Comparison of ENCODE assay signal across 8 cellular contexts in genomic region chr1:15953791-15954201, GRCh38. TPM values are rescaled to one million over a fixed set of nuclear protein-coding genes. Genes with fewer than 3 reads are reported as not detected.
DNase-seq lines count a peak whose midpoint lies in the region; ATAC-seq and TF ChIP-seq lines count a peak whose summit lies in the region.

No MANE protein-coding gene starts in this region.

- no peak for ATAC-seq in activated naive CD8-positive, alpha-beta T cell treated with anti-CD3 and anti-CD28 coated beads, Interleukin-2, amount 10 ng/mL, durations not matched to agents 7 days and 5 days (ENCODE audit: low read depth)
- ATAC-seq in HG02938 (IDR thresholded peaks at IDR 0.05; ENCODE audit: unreplicated experiment): no peak
- no peak for ATAC-seq in HG02970 (IDR thresholded peaks at IDR 0.05; ENCODE audit: low FRiP score, unreplicated experiment)

- POLR2A ChIA-PET in CD4-positive, alpha-beta memory T cell (lab: Charles Lee; ENCODE audit: partially characterized antibody): interaction anchor here (1.2 kb wide), 1 partner anchor 22 kb away, joined by 4 read pairs; the partner anchor contains the start of gene ZBTB17
- POLR2A ChIA-PET in activated naive CD8-positive, alpha-beta T cell treated with anti-CD3 and anti-CD28 coated beads, Interleukin-2, amount 10 ng/mL, durations not matched to agents 7 days and 5 days (lab: Charles Lee): no interaction called here

- H3K27me3 ChIP-seq in CD4-positive, alpha-beta memory T cell (ENCODE audit: insufficient read depth, low read length): no peaks in the 10 kb centered on the region
- no peaks in the 10 kb centered on the region for H3K27me3 ChIP-seq in neural cell (ENCODE audit: insufficient read depth, low read depth, low read length)

- H3K4me3 Mint-ChIP-seq in CD4-positive, alpha-beta memory T cell: peak overlapping the region in 2 of 8 donors; percentile 28 to 46
- H3K4me3 Mint-ChIP-seq in activated naive CD8-positive, alpha-beta T cell treated with anti-CD3 and anti-CD28 coated beads, Interleukin-2, amount 10 ng/mL, durations not matched to agents 7 days and 5 days: no peak overlapping the region

- DNase-seq in CD4-positive, alpha-beta memory T cell: no peak
- peak; percentile 93 for DNase-seq in NCI-H1436 (lab: John Stamatoyannopoulos, UW)
- DNase-seq in activated naive CD8-positive, alpha-beta T cell treated with anti-CD3 and anti-CD28 coated beads, Interleukin-2, amount 10 ng/mL, durations not matched to agents 7 days and 5 days: no peak
- DNase-seq in NCI-H2081 treated with DMSO at 0.1 percent for 48 hours (lab: John Stamatoyannopoulos, UW): no peak
- no peak for DNase-seq in H4 (ENCODE audit: low spot score)

- no peak overlapping the region for H3K4me2 ChIP-seq in neural cell (ENCODE audit: low read length)

- peaks cover 7% of the 10 kb centered on the region for H4K20me1 ChIP-seq in neural cell (ENCODE audit: insufficient read depth)

- H3K27me3 Mint-ChIP-seq in CD4-positive, alpha-beta memory T cell: peaks cover 0 to 2% of the 10 kb centered on the region in 2 donors
- no peaks in the 10 kb centered on the region for H3K27me3 Mint-ChIP-seq in activated naive CD8-positive, alpha-beta T cell treated with anti-CD3 and anti-CD28 coated beads, Interleukin-2, amount 10 ng/mL, durations not matched to agents 7 days and 5 days

- no peak for TF ChIP-seq RAD21 in neural cell (conservative IDR thresholded peaks at IDR 0.05)

- intact Hi-C loops in CD4-positive, alpha-beta memory T cell (cut with micrococcal nuclease): no loop called here

- H3K36me3 Mint-ChIP-seq in CD4-positive, alpha-beta memory T cell: peaks cover 4 to 23% of the 10 kb centered on the region in 2 donors
- peaks cover 15% of the 10 kb centered on the region for H3K36me3 Mint-ChIP-seq in activated naive CD8-positive, alpha-beta T cell treated with anti-CD3 and anti-CD28 coated beads, Interleukin-2, amount 10 ng/mL, durations not matched to agents 7 days and 5 days

- no peaks in the 10 kb centered on the region for H3K9me3 ChIP-seq in CD4-positive, alpha-beta memory T cell (ENCODE audit: control insufficient read depth in 1 of 2, low read length in 2 of 2)
- H3K9me3 ChIP-seq in neural cell (ENCODE audit: low read length): no peaks in the 10 kb centered on the region

- H3K4me1 ChIP-seq in CD4-positive, alpha-beta memory T cell (ENCODE audit: insufficient read depth, low read length): peaks cover 79% of the 10 kb centered on the region

- H3K36me3 ChIP-seq in CD4-positive, alpha-beta memory T cell (ENCODE audit: insufficient read depth, low read length): peaks cover 6% of the 10 kb centered on the region
- no peaks in the 10 kb centered on the region for H3K36me3 ChIP-seq in neural cell (ENCODE audit: insufficient read depth, low read length)

- H3F3A ChIP-seq in neural cell (ENCODE audit: insufficient read depth, low read length, poor library complexity, severe bottlenecking): no peaks in the 10 kb centered on the region

- peaks cover 10% of the 10 kb centered on the region for H3K79me2 ChIP-seq in neural cell (replicated peaks; ENCODE audit: insufficient read depth, low read length)

- peaks cover 64 to 93% (median 79%) of the 10 kb centered on the region in 4 donors for H3K4me1 Mint-ChIP-seq in CD4-positive, alpha-beta memory T cell
- H3K4me1 Mint-ChIP-seq in activated naive CD8-positive, alpha-beta T cell treated with anti-CD3 and anti-CD28 coated beads, Interleukin-2, amount 10 ng/mL, durations not matched to agents 7 days and 5 days: peaks cover 58% of the 10 kb centered on the region

- H2AFZ ChIP-seq in neural cell (ENCODE audit: low read depth, low read length): no peak overlapping the region

- no peaks in the 10 kb centered on the region for H3K9me2 ChIP-seq in neural cell (ENCODE audit: insufficient read depth, low read length)

- no peak overlapping the region for H3K9ac ChIP-seq in neural cell (ENCODE audit: low read length)

- no peak for TF ChIP-seq EP300 in neural cell (conservative IDR thresholded peaks at IDR 0.05; ENCODE audit: poor library complexity, severe bottlenecking)

- no peak overlapping the region for H3K4me3 ChIP-seq in CD4-positive, alpha-beta memory T cell (ENCODE audit: low read length in 2 of 2)
- H3K4me3 ChIP-seq in neural cell (ENCODE audit: low read length): peak overlapping the region; percentile 7

- H3K27ac ChIP-seq in CD4-positive, alpha-beta memory T cell (ENCODE audit: low read depth, low read length): no peak overlapping the region
- peak overlapping the region; percentile 32 for H3K27ac ChIP-seq in neural cell (ENCODE audit: low read length)

- H3K27ac Mint-ChIP-seq in CD4-positive, alpha-beta memory T cell: peak overlapping the region; percentile 35 to 81 (median 67)
- peak overlapping the region; percentile 36 for H3K27ac Mint-ChIP-seq in activated naive CD8-positive, alpha-beta T cell treated with anti-CD3 and anti-CD28 coated beads, Interleukin-2, amount 10 ng/mL, durations not matched to agents 7 days and 5 days

- no peak for TF ChIP-seq CTCF in neural cell (IDR thresholded peaks at IDR 0.05; ENCODE audit: poor library complexity, severe bottlenecking)

- no peaks in the 10 kb centered on the region for H3K9me3 Mint-ChIP-seq in CD4-positive, alpha-beta memory T cell
- H3K9me3 Mint-ChIP-seq in activated naive CD8-positive, alpha-beta T cell treated with anti-CD3 and anti-CD28 coated beads, Interleukin-2, amount 10 ng/mL, durations not matched to agents 7 days and 5 days: no peaks in the 10 kb centered on the region

- CTCF ChIA-PET in CD4-positive, alpha-beta memory T cell (lab: Charles Lee; ENCODE audit: partially characterized antibody): interaction anchor here (0.7 to 0.9 kb wide), 2 partner anchors 17 to 56 kb away, joined by 3 to 4 read pairs; no protein-coding TSS in a partner anchor

TF ChIP-seq in neural cell, 6 proteins besides CTCF, POLR2A, EP300 and RAD21:
- TF ChIP-seq, protein P1, sequence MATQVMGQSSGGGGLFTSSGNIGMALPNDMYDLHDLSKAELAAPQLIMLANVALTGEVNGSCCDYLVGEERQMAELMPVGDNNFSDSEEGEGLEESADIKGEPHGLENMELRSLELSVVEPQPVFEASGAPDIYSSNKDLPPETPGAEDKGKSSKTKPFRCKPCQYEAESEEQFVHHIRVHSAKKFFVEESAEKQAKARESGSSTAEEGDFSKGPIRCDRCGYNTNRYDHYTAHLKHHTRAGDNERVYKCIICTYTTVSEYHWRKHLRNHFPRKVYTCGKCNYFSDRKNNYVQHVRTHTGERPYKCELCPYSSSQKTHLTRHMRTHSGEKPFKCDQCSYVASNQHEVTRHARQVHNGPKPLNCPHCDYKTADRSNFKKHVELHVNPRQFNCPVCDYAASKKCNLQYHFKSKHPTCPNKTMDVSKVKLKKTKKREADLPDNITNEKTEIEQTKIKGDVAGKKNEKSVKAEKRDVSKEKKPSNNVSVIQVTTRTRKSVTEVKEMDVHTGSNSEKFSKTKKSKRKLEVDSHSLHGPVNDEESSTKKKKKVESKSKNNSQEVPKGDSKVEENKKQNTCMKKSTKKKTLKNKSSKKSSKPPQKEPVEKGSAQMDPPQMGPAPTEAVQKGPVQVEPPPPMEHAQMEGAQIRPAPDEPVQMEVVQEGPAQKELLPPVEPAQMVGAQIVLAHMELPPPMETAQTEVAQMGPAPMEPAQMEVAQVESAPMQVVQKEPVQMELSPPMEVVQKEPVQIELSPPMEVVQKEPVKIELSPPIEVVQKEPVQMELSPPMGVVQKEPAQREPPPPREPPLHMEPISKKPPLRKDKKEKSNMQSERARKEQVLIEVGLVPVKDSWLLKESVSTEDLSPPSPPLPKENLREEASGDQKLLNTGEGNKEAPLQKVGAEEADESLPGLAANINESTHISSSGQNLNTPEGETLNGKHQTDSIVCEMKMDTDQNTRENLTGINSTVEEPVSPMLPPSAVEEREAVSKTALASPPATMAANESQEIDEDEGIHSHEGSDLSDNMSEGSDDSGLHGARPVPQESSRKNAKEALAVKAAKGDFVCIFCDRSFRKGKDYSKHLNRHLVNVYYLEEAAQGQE (IDR thresholded peaks at IDR 0.05; ENCODE audit: borderline replicate concordance): no peak
- TF ChIP-seq MXI1 (conservative IDR thresholded peaks at IDR 0.05; ENCODE audit: poor library complexity, severe bottlenecking) (no peak), EZH2 (IDR thresholded peaks at IDR 0.05; ENCODE audit: borderline replicate concordance, insufficient read depth, low read length, poor library complexity, severe bottlenecking) (no peak), TAF1 (IDR thresholded peaks at IDR 0.05; ENCODE audit: low read depth) (no peak), SMC3 (conservative IDR thresholded peaks at IDR 0.05; ENCODE audit: poor library complexity) (no peak), POLR2AphosphoS5 (IDR thresholded peaks at IDR 0.05) (no peak)
TF ChIP-seq in neural cell: peak in this region for 0.

RNA-seq across cellular contexts. Expression of gene ZBTB17, which starts 22.1 kb away (rescaled TPM):
- 10 to 100 TPM; 52.6 to 61.0 TPM for total RNA-seq in CD4-positive, alpha-beta memory T cell
- 10 to 100 TPM in 1 of 2 donors, 1 to 10 TPM in 1; 5.2 to 24.3 TPM for polyA plus RNA-seq in CD4-positive, alpha-beta memory T cell
- 10 to 100 TPM; 46.4 to 47.6 TPM for total RNA-seq in activated naive CD8-positive, alpha-beta T cell treated with anti-CD3 and anti-CD28 coated beads, Interleukin-2, amount 10 ng/mL, durations not matched to agents 7 days and 5 days
- 114 and 137 TPM in 2 replicates for polyA plus RNA-seq in neural cell
- polyA minus RNA-seq in neural cell: 65.2 and 72.1 TPM in 2 replicates
- total RNA-seq in H4 (2014; rRNA removed; shearing (Covaris generic)): 17.5 and 30.5 TPM in 2 replicates

RNA-seq across cellular contexts. Expression of gene SRARP, which starts 50.2 kb away (rescaled TPM):
- not detected for total RNA-seq in CD4-positive, alpha-beta memory T cell
- not detected for polyA plus RNA-seq in CD4-positive, alpha-beta memory T cell
- total RNA-seq in activated naive CD8-positive, alpha-beta T cell treated with anti-CD3 and anti-CD28 coated beads, Interleukin-2, amount 10 ng/mL, durations not matched to agents 7 days and 5 days: not detected
- not detected in 2 replicates for polyA plus RNA-seq in neural cell
- not detected in 2 replicates for polyA minus RNA-seq in neural cell
- not detected in 2 replicates for total RNA-seq in H4 (2014; rRNA removed; shearing (Covaris generic))
